8 cellular contexts compared by ENCODE assay signal in genomic region chr1:112390775-112391602, GRCh38. TPM values are rescaled to one million over a fixed set of nuclear protein-coding genes. Genes with fewer than 3 reads are reported as not detected.
DNase-seq lines count a peak whose midpoint lies in the region; ATAC-seq and TF ChIP-seq lines count a peak whose summit lies in the region.

No MANE protein-coding gene starts in this region.

- DNase-seq in DMS 273 treated with DMSO at 0.1 percent for 48 hours (lab: John Stamatoyannopoulos, UW) (peak; percentile 91), LNCaP clone FGC (ENCODE audit: low read depth) (peak; percentile 67), RPMI7951 (ENCODE audit: low read depth) (peak; percentile 92), fibroblast of peridontal ligament (ENCODE audit: extremely low read depth) (peak; percentile 96)
- peak; percentile 69 for DNase-seq in stimulated activated naive CD4-positive, alpha-beta T cell treated with Interleukin-2 at 50 U/mL for 16 hours (lab: John Stamatoyannopoulos, UW)

- H3K36me3 Mint-ChIP-seq in activated T-helper 17 cell treated with anti-CD3 and anti-CD28 coated beads, Interleukin-2, amount 50 U/mL, for 72 hours (ENCODE audit: low read depth): no peaks in the 10 kb centered on the region
- H3K36me3 Mint-ChIP-seq in nephron (ENCODE audit: low read depth): no peaks in the 10 kb centered on the region

- H3K4me3 ChIP-seq in LNCaP clone FGC (ENCODE audit: low read depth, low read length): peak overlapping the region; percentile 47

- ATAC-seq in GM21737 (IDR thresholded peaks at IDR 0.05; ENCODE audit: unreplicated experiment): peak; percentile 57
- peak; percentile 79 for ATAC-seq in activated T-helper 17 cell treated with anti-CD3 and anti-CD28 coated beads, Interleukin-2, amount 50 U/mL, for 72 hours (replicated peaks)

- H3K9me3 Mint-ChIP-seq in activated T-helper 17 cell treated with anti-CD3 and anti-CD28 coated beads, Interleukin-2, amount 50 U/mL, for 72 hours: no peaks in the 10 kb centered on the region
- H3K9me3 Mint-ChIP-seq in nephron: no peaks in the 10 kb centered on the region

- peaks cover 14% of the 10 kb centered on the region for H3K4me1 Mint-ChIP-seq in activated T-helper 17 cell treated with anti-CD3 and anti-CD28 coated beads, Interleukin-2, amount 50 U/mL, for 72 hours
- H3K4me1 Mint-ChIP-seq in nephron: peaks cover 32% of the 10 kb centered on the region

- H3K4me3 Mint-ChIP-seq in activated T-helper 17 cell treated with anti-CD3 and anti-CD28 coated beads, Interleukin-2, amount 50 U/mL, for 72 hours: peak overlapping the region; percentile 93
- peak overlapping the region; percentile 87 to 90 (median 89) for H3K4me3 Mint-ChIP-seq in nephron

- peaks cover 14% of the 10 kb centered on the region for H3K27me3 Mint-ChIP-seq in activated T-helper 17 cell treated with anti-CD3 and anti-CD28 coated beads, Interleukin-2, amount 50 U/mL, for 72 hours
- H3K27me3 Mint-ChIP-seq in nephron (ENCODE audit: low read depth): peaks cover 8% of the 10 kb centered on the region

- peak overlapping the region; percentile 85 for H3K27ac Mint-ChIP-seq in activated T-helper 17 cell treated with anti-CD3 and anti-CD28 coated beads, Interleukin-2, amount 50 U/mL, for 72 hours
- peak overlapping the region; percentile 75 to 96 (median 86) for H3K27ac Mint-ChIP-seq in nephron

- TF ChIP-seq CTCF in LNCaP clone FGC (IDR thresholded peaks at IDR 0.05; ENCODE audit: control insufficient read depth, extremely low read depth, insufficient read depth) (peak; percentile 87), nephron (IDR thresholded peaks at IDR 0.05; ENCODE audit: unreplicated experiment in 3 of 3) (peak; percentile 90 to 96 (median 92))

RNA-seq across cellular contexts. Expression of gene CTTNBP2NL, which starts 5.0 kb away (rescaled TPM):
- total RNA-seq in RPMI7951 (2014; rRNA removed; shearing (Covaris generic)): 9.9 and 11.9 TPM in 2 replicates
- 1 to 10 TPM; 4.0 to 7.2 TPM for total RNA-seq in activated T-helper 17 cell treated with anti-CD3 and anti-CD28 coated beads, Interleukin-2, amount 50 U/mL, for 72 hours

Comparison
In these comparisons a context has a peak if more than half of its experiments do, and no peak if none do; other contexts are left out.
1. Peak in every context shown above with its lines: DNase-seq, ATAC-seq and H3K4me3 ChIP-seq.